In genomic region chr14:35121887-35122695, GRCh38 we compare ENCODE assay signal across 8 cellular contexts. TPM values are rescaled to one million over a fixed set of nuclear protein-coding genes. Genes with fewer than 3 reads are reported as not detected.
DNase-seq lines count a peak whose midpoint lies in the region; ATAC-seq, FAIRE-seq and TF ChIP-seq lines count a peak whose summit lies in the region.

TSS of gene PPP2R3C (minus strand) at chr14:35121990. CDS start at chr14:35121959, 31 bp downstream.
TSS of gene PRORP (plus strand) at chr14:35122552. CDS start at chr14:35123246, 694 bp downstream.

- H3K36me3 ChIP-seq in right atrium auricular region (no peaks in the 10 kb centered on the region), psoas muscle (ENCODE audit: insufficient read depth in 1 of 2, low read depth in 1 of 2) (peaks cover 0 to 15% of the 10 kb centered on the region in 2 donors)

- H3K9me3 ChIP-seq in right atrium auricular region (no peaks in the 10 kb centered on the region), psoas muscle (no peaks in the 10 kb centered on the region)

- H3K4me1 ChIP-seq in right atrium auricular region (peaks cover 0 to 20% of the 10 kb centered on the region in 2 donors), psoas muscle (peaks cover 19% of the 10 kb centered on the region)

- no peak for TF ChIP-seq CTCF in right atrium auricular region (IDR thresholded peaks at IDR 0.05)
- no peak for TF ChIP-seq CTCF in psoas muscle (IDR thresholded peaks at IDR 0.05)

- H3K4me3 ChIP-seq in right atrium auricular region (peak within 1 kb of the TSS; percentile 65 to 73), psoas muscle (peak within 1 kb of the TSS; percentile 82)

- H3K27ac ChIP-seq in angular gyrus (ENCODE audit: low read depth, low read length) (peak within 1 kb of the TSS; percentile 93), right atrium auricular region (peak within 1 kb of the TSS; percentile 94), psoas muscle (peak within 1 kb of the TSS; percentile 96)

- 0% methylated on average over 57 of the region's 57 CpGs for WGBS in psoas muscle, 3 donors

- DNase-seq in NCI-H187 (lab: John Stamatoyannopoulos, UW) (peak; percentile 88 to 100), T-helper 2 cell (peak; percentile 79 to 98 (median 90)), right atrium auricular region (ENCODE audit: low spot score) (peak; percentile 92), psoas muscle (peak; percentile 88 to 96), urothelium cell line (ENCODE audit: low spot score) (peak; percentile 95)

- peak; percentile 84 for ATAC-seq in GM18498 (IDR thresholded peaks at IDR 0.05; ENCODE audit: unreplicated experiment)
- ATAC-seq in HG02938 (IDR thresholded peaks at IDR 0.05; ENCODE audit: unreplicated experiment) = peak; percentile 76
- ATAC-seq in psoas muscle = peak; percentile 93 to 95 (median 94)

- H3K27me3 ChIP-seq in right atrium auricular region (no peaks in the 10 kb centered on the region), psoas muscle (ENCODE audit: insufficient read depth in 3 of 3, low read length in 2 of 3) (no peaks in the 10 kb centered on the region)

- FAIRE-seq in urothelium cell line (lab: Jason Lieb, UNC) = peak; percentile 87

- intact Hi-C loops in psoas muscle (cut with DNase I) = loop anchor here in 1 of 2 donors (5.0 to 10.0 kb wide), 2 partner anchors 70 to 703 kb away; partner anchors contain the start of gene BRMS1L

RNA-seq across cellular contexts. Expression of gene PPP2R3C, which starts in this region (rescaled TPM):
- total RNA-seq in right atrium auricular region (10 to 100 TPM; 14.7 to 27.8 TPM), psoas muscle (10 to 100 TPM; 22.9 to 37.1 (median 27.9) TPM)
- 10 to 100 TPM; 30.9 to 67.0 (median 39.3) TPM for polyA plus RNA-seq in psoas muscle

RNA-seq across cellular contexts. Expression of gene PRORP, which starts in this region (rescaled TPM):
- total RNA-seq in right atrium auricular region = 10 to 100 TPM; 12.6 to 21.5 TPM
- total RNA-seq in psoas muscle = 10 to 100 TPM; 15.1 to 23.0 (median 17.0) TPM
- polyA plus RNA-seq in psoas muscle = 10 to 100 TPM; 11.3 to 23.5 (median 21.6) TPM

Comparison
In these comparisons a context has a peak if more than half of its experiments do, and no peak if none do; other contexts are left out.
1. Peak in every context shown above with its lines: DNase-seq, ATAC-seq, H3K4me3 ChIP-seq and H3K27ac ChIP-seq.